8 cellular contexts compared by ENCODE assay signal in genomic region chr11:36672815-36673450, GRCh38.
DNase-seq lines count a peak whose midpoint lies in the region; ATAC-seq and TF ChIP-seq lines count a peak whose summit lies in the region.

No MANE protein-coding gene starts in this region.

- H3K27me3 ChIP-seq in heart right ventricle (no peaks in the 10 kb centered on the region), right atrium auricular region (no peaks in the 10 kb centered on the region)

- H3K4me1 ChIP-seq in heart right ventricle (no peaks in the 10 kb centered on the region), right atrium auricular region (no peaks in the 10 kb centered on the region)

- 63 to 67% methylated on average over 5 of the region's 5 CpGs for WGBS in heart right ventricle, 2 donors

- CTCF ChIA-PET in activated CD4-positive, alpha-beta memory T cell treated with anti-CD3 and anti-CD28 coated beads, Interleukin-2, amount 10 ng/mL, durations not matched to agents 7 days and 5 days (lab: Charles Lee) = interaction anchor here (2.0 to 4.6 kb wide), 2 partner anchors 108 to 381 kb away, joined by 5 to 30 read pairs; no protein-coding TSS in a partner anchor

- no peaks in the 10 kb centered on the region for H3K9me3 Mint-ChIP-seq in activated CD4-positive, alpha-beta memory T cell treated with anti-CD3 and anti-CD28 coated beads, Interleukin-2, amount 10 ng/mL, durations not matched to agents 7 days and 5 days

- DNase-seq in heart right ventricle = peak in 1 of 2 donors; percentile 35
- DNase-seq in left cardiac atrium = no peak
- peak; percentile 24 for DNase-seq in MV-4-11 (lab: John Stamatoyannopoulos, UW)
- DNase-seq in right atrium auricular region (ENCODE audit: low spot score) = no peak
- peak; percentile 84 for DNase-seq in superior temporal gyrus (ENCODE audit: extremely low spot score)
- no peak for DNase-seq in activated CD4-positive, alpha-beta memory T cell treated with anti-CD3 and anti-CD28 coated beads, Interleukin-2, amount 10 ng/mL, durations not matched to agents 7 days and 5 days

- H3K27ac Mint-ChIP-seq in activated CD4-positive, alpha-beta memory T cell treated with anti-CD3 and anti-CD28 coated beads, Interleukin-2, amount 10 ng/mL, durations not matched to agents 7 days and 5 days = no peak overlapping the region

- H3K36me3 Mint-ChIP-seq in activated CD4-positive, alpha-beta memory T cell treated with anti-CD3 and anti-CD28 coated beads, Interleukin-2, amount 10 ng/mL, durations not matched to agents 7 days and 5 days (ENCODE audit: low read depth) = no peaks in the 10 kb centered on the region

- POLR2A ChIA-PET in activated CD4-positive, alpha-beta memory T cell treated with anti-CD3 and anti-CD28 coated beads, Interleukin-2, amount 10 ng/mL, durations not matched to agents 7 days and 5 days (lab: Charles Lee) = no interaction called here

- H3K9me3 ChIP-seq in heart right ventricle (peaks cover 0 to 23% (median 0%) of the 10 kb centered on the region in 11 donors), right atrium auricular region (no peaks in the 10 kb centered on the region)

- intact Hi-C loops in heart right ventricle (cut with DNase I) (loop anchor here (1.0 to 5.0 kb wide), 4 partner anchors 106 to 111 kb away; partner anchors contain the start of gene RAG1 (in 2 of the 10)), left cardiac atrium (cut with DNase I) (loop anchor here (5.0 kb wide), 2 partner anchors 106 to 111 kb away; partner anchors contain the start of gene RAG1 (in 1 of the 2))

- H3K27ac ChIP-seq in heart right ventricle (no peak overlapping the region), VCaP (no peak overlapping the region), right atrium auricular region (no peak overlapping the region)

- H3K4me1 Mint-ChIP-seq in activated CD4-positive, alpha-beta memory T cell treated with anti-CD3 and anti-CD28 coated beads, Interleukin-2, amount 10 ng/mL, durations not matched to agents 7 days and 5 days = no peaks in the 10 kb centered on the region

- no peak overlapping the region for H3K4me3 Mint-ChIP-seq in activated CD4-positive, alpha-beta memory T cell treated with anti-CD3 and anti-CD28 coated beads, Interleukin-2, amount 10 ng/mL, durations not matched to agents 7 days and 5 days

- H3K4me3 ChIP-seq in heart right ventricle (no peak overlapping the region), right atrium auricular region (no peak overlapping the region)

- TF ChIP-seq CTCF in heart right ventricle (IDR thresholded peaks at IDR 0.05) (peak; percentile 62 to 92 (median 85)), VCaP (conservative IDR thresholded peaks at IDR 0.05) (peak; percentile 79), right atrium auricular region (IDR thresholded peaks at IDR 0.05) (peak; percentile 64 to 88)

- no peaks in the 10 kb centered on the region for H3K36me3 ChIP-seq in heart right ventricle
- no peaks in the 10 kb centered on the region for H3K36me3 ChIP-seq in right atrium auricular region

- no peaks in the 10 kb centered on the region for H3K27me3 Mint-ChIP-seq in activated CD4-positive, alpha-beta memory T cell treated with anti-CD3 and anti-CD28 coated beads, Interleukin-2, amount 10 ng/mL, durations not matched to agents 7 days and 5 days

- ATAC-seq in heart right ventricle = no peak
- no peak for ATAC-seq in left cardiac atrium
- no peak for ATAC-seq in HG03342 (IDR thresholded peaks at IDR 0.05; ENCODE audit: unreplicated experiment)

Comparison
In these comparisons a context has a peak if more than half of its experiments do, and no peak if none do; other contexts are left out.
1. DNase-seq: peak in MV-4-11 (single experiment) and superior temporal gyrus (single experiment); none in left cardiac atrium (single experiment), right atrium auricular region (single experiment) and activated CD4-positive, alpha-beta memory T cell treated with anti-CD3 and anti-CD28 coated beads, Interleukin-2, amount 10 ng/mL, durations not matched to agents 7 days and 5 days (single experiment).
2. Peak in every context shown above with its lines, with median percentiles within 50 percentile points of each other: CTCF ChIP-seq.